26 cellular contexts compared by ENCODE assay signal in genomic region chr17:64187093-64187895, GRCh38. TPM values are rescaled to one million over a fixed set of nuclear protein-coding genes. Genes with fewer than 3 reads are reported as not detected.
DNase-seq lines count a peak whose midpoint lies in the region; ATAC-seq, FAIRE-seq and TF ChIP-seq lines count a peak whose summit lies in the region.
"Had no signal": no experiment of that assay in that cellular context is flagged by ENCODE, and none has a peak within 500 bp of the region (broad histone marks: within the 10 kb centered on the region; RNA-seq: fewer than 3 reads in every experiment).

No MANE protein-coding gene starts in this region.

- no peak for ATAC-seq in GM18511 (IDR thresholded peaks at IDR 0.05; ENCODE audit: unreplicated experiment)
- no peak for ATAC-seq in HG03108 (IDR thresholded peaks at IDR 0.05; ENCODE audit: unreplicated experiment)
- ATAC-seq: left lung had no signal

- no peak for FAIRE-seq in H1 (lab: Jason Lieb, UNC)
- FAIRE-seq: colon had no signal

- no peaks in the 10 kb centered on the region for H3K27me3 ChIP-seq in Caco-2 (replicated peaks; ENCODE audit: control insufficient read depth, insufficient read depth, low read length)
- no peaks in the 10 kb centered on the region for H3K27me3 ChIP-seq in H1 (replicated peaks in 1 of 4; ENCODE audit: control insufficient read depth in 3 of 4, extremely low read depth in 1 of 4, insufficient read depth in 3 of 4, low read length in 3 of 4)
- no peaks in the 10 kb centered on the region for H3K27me3 ChIP-seq in trophoblast cell (ENCODE audit: insufficient read depth, low read length)
- H3K27me3 ChIP-seq in H9 (ENCODE audit: insufficient read depth, low read length), result no peaks in the 10 kb centered on the region
- no peaks in the 10 kb centered on the region for H3K27me3 ChIP-seq in spleen (replicated peaks in 1 of 7)
- H3K27me3 ChIP-seq: breast epithelium, left lung, tibial nerve had no signal

- no peaks in the 10 kb centered on the region for H3K9me3 Mint-ChIP-seq in Caco-2 (ENCODE audit: unreplicated experiment)
- no peaks in the 10 kb centered on the region for H3K9me3 Mint-ChIP-seq in H9

- no peak overlapping the region for H3K14ac ChIP-seq in H1 (ENCODE audit: insufficient read length)
- no peak overlapping the region for H3K14ac ChIP-seq in trophoblast cell (ENCODE audit: low read length)
- H3K14ac ChIP-seq in H9 (ENCODE audit: insufficient read depth, low read length), result no peak overlapping the region

- BruUV-seq in Caco-2 (replicated peaks; lab: Mats Ljungman, UMichigan), result no TSS peak

- H2BK20ac ChIP-seq in H1 (ENCODE audit: low read length) (no peak overlapping the region), H9 (ENCODE audit: low read depth, low read length, poor library complexity, severe bottlenecking) (no peak overlapping the region)

- WGBS in H1 (ENCODE audit: extremely low coverage in 1 of 2, insufficient coverage in 1 of 2, insufficient read length in 1 of 2, insufficient replicate concordance in 2 of 2, low coverage in 1 of 2, low lambda C conversion rate in 2 of 2, missing lambda C conversion rate in 1 of 2), 2 experiments, result 93% methylated on average over 11 of the region's 11 CpGs; no CpG with 5 or more reads in 1 of the 2 experiments
- WGBS in trophoblast cell (ENCODE audit: extremely low coverage, insufficient coverage, insufficient read length), result no CpG with 5 or more reads among the region's 11 CpGs
- WGBS in H9 (ENCODE audit: extremely low coverage, insufficient read length, low lambda C conversion rate), result no CpG with 5 or more reads among the region's 11 CpGs
- WGBS in spleen, 5 donors, result 94 to 98% (median 96%) methylated on average over 11 of the region's 11 CpGs

- H4K12ac ChIP-seq in trophoblast cell (ENCODE audit: low read depth, low read length), result no peak overlapping the region

- H2BK5ac ChIP-seq in H1 (ENCODE audit: low read depth, low read length) (no peak overlapping the region), trophoblast cell (ENCODE audit: low read depth, low read length, poor library complexity) (peak overlapping the region; percentile 31), H9 (ENCODE audit: insufficient read length, low read length) (no peak overlapping the region)

- CTCF ChIA-PET in Caco-2 (lab: Charles Lee) (no interaction called here), H1 (lab: Charles Lee; ENCODE audit: partially characterized antibody) (no interaction called here)

- DNase-seq in Caco-2 (peak; percentile 77 to 81), NCI-H82 (lab: John Stamatoyannopoulos, UW) (peak; percentile 94), H1 (ENCODE audit: low read depth in 1 of 2, low spot score in 2 of 2) (no peak), trophoblast cell (peak; percentile 65 to 88), H9 (no peak), spleen (no peak)
- DNase-seq: activated CD4-positive, alpha-beta T cell treated with anti-CD3 and anti-CD28 coated beads, Interleukin-2, amount 50 U/mL, for 1 hour; activated naive CD4-positive, alpha-beta T cell treated with Interleukin-2 at 50 U/mL for 16 hours; amygdala; C1 segment of cervical spinal cord; IMR-90; mesendoderm; NCI-H1694; NCI-H446 treated with DMSO at 0.1 percent for 48 hours; occipital lobe; Right ventricle myocardium superior; stimulated activated CD4-positive, alpha-beta T cell treated with anti-CD3 and anti-CD28 coated beads, Interleukin-2, amount 100 ng/mL, for 24 hours; SW 1271; T-helper 9 cell had no signal

- H4K8ac ChIP-seq in H1 (ENCODE audit: extremely low read depth, insufficient read depth, low read length) (no peak overlapping the region), trophoblast cell (ENCODE audit: low read depth, low read length) (no peak overlapping the region), H9 (replicated peaks; ENCODE audit: insufficient read length, low read depth, low read length) (no peak overlapping the region)

- H2AFZ ChIP-seq in H1 (ENCODE audit: low read length) (no peak overlapping the region), trophoblast cell (ENCODE audit: insufficient read depth, low read length, poor library complexity) (no peak overlapping the region), H9 (ENCODE audit: low read length) (no peak overlapping the region)

- H3K36me3 ChIP-seq in Caco-2 (ENCODE audit: control insufficient read depth, insufficient read depth, low read length) (no peaks in the 10 kb centered on the region), H1 (ENCODE audit: control insufficient read depth in 2 of 4, insufficient read depth in 4 of 4, low read length in 3 of 4) (no peaks in the 10 kb centered on the region; a peak in 1 of 8 replicates), trophoblast cell (ENCODE audit: control insufficient read depth in 1 of 2, insufficient read depth in 2 of 2, low read length in 2 of 2) (peaks cover 25 to 35% of the 10 kb centered on the region in 2 experiments), spleen (peaks cover 0 to 57% (median 7%) of the 10 kb centered on the region in 6 donors)
- H3K36me3 ChIP-seq: breast epithelium had no signal

- H3K27me3 Mint-ChIP-seq in Caco-2 (ENCODE audit: insufficient read depth, unreplicated experiment) (no peaks in the 10 kb centered on the region), H9 (ENCODE audit: low read depth) (no peaks in the 10 kb centered on the region)

- H3K79me1 ChIP-seq in H1 (ENCODE audit: low read depth, low read length), result no peaks in the 10 kb centered on the region
- H3K79me1 ChIP-seq in trophoblast cell (ENCODE audit: low read length), result peaks cover 2% of the 10 kb centered on the region
- no peaks in the 10 kb centered on the region for H3K79me1 ChIP-seq in H9 (ENCODE audit: insufficient read depth, low read depth, low read length, poor library complexity, severe bottlenecking)

- H3K27ac ChIP-seq in H1 (ENCODE audit: low read depth, low read length) (no peak overlapping the region), trophoblast cell (ENCODE audit: low read depth, low read length) (no peak overlapping the region), H9 (ENCODE audit: insufficient read length, low read depth, low read length) (no peak overlapping the region), spleen (no peak overlapping the region)
- H3K27ac ChIP-seq: breast epithelium, left lung, skin epidermis, tibial nerve had no signal

- H3K4me1 Mint-ChIP-seq in Caco-2 (ENCODE audit: low read depth, unreplicated experiment), result peaks cover 21% of the 10 kb centered on the region
- H3K4me1 Mint-ChIP-seq in H9, result no peaks in the 10 kb centered on the region

- H3K27ac Mint-ChIP-seq in Caco-2 (ENCODE audit: unreplicated experiment) (peak overlapping the region; percentile 86), H9 (no peak overlapping the region; a peak in 1 of 7 replicates)

- H2AK5ac ChIP-seq in H1 (ENCODE audit: low read depth, low read length) (no peak overlapping the region), trophoblast cell (ENCODE audit: low read length) (no peak overlapping the region), H9 (ENCODE audit: insufficient read length, low read length) (no peak overlapping the region)

- POLR2A ChIA-PET in Caco-2 (lab: Charles Lee) (no interaction called here), H1 (lab: Charles Lee; ENCODE audit: partially characterized antibody) (no interaction called here)

- no peak for TF ChIP-seq EP300 in H1 (IDR thresholded peaks at IDR 0.05; ENCODE audit: borderline replicate concordance in 1 of 2, low read depth in 2 of 2, low read length in 2 of 2)

- H3T11ph ChIP-seq in H9 (ENCODE audit: low read length), result no peak overlapping the region

- H2BK120ac ChIP-seq in H1 (replicated peaks; ENCODE audit: low read depth, low read length), result no peak overlapping the region
- no peak overlapping the region for H2BK120ac ChIP-seq in trophoblast cell (ENCODE audit: insufficient read depth, low read length, poor library complexity)
- H2BK120ac ChIP-seq in H9 (ENCODE audit: low read depth, low read length, poor library complexity, severe bottlenecking), result no peak overlapping the region

- no peak overlapping the region for H3K4ac ChIP-seq in H1 (replicated peaks; ENCODE audit: insufficient read length, low read depth, low read length)
- H3K4ac ChIP-seq in trophoblast cell (ENCODE audit: low read depth, low read length), result no peak overlapping the region
- H3K4ac ChIP-seq in H9 (ENCODE audit: low read depth, low read length), result no peak overlapping the region

- peaks cover 12% of the 10 kb centered on the region for H3K36me3 Mint-ChIP-seq in Caco-2 (ENCODE audit: insufficient read depth, unreplicated experiment)
- peaks cover 2 to 12% (median 10%) of the 10 kb centered on the region in 3 experiments; a peak in 2 of 7 replicates for H3K36me3 Mint-ChIP-seq in H9 (ENCODE audit: insufficient read depth in 1 of 3, low read depth in 3 of 3)

- H3K23ac ChIP-seq in H1 (ENCODE audit: insufficient read length), result no peak overlapping the region
- no peak overlapping the region for H3K23ac ChIP-seq in trophoblast cell (ENCODE audit: low read length)
- H3K23ac ChIP-seq in H9 (ENCODE audit: insufficient read length, low read depth, low read length), result no peak overlapping the region

- no peak overlapping the region for H4K5ac ChIP-seq in H1 (ENCODE audit: insufficient read length, low read depth, low read length)
- H4K5ac ChIP-seq in H9 (ENCODE audit: insufficient read length, low read depth, low read length), result no peak overlapping the region

- intact Hi-C loops in Caco-2 (cut with micrococcal nuclease; ENCODE audit: unreplicated experiment), result loop anchor here (1.0 to 2.0 kb wide), 2 partner anchors 30 to 42 kb away; no protein-coding TSS in a partner anchor
- intact Hi-C loops in spleen (cut with DNase I; ENCODE audit: low total_unique reads), result no loop called here

- H3K4me3 ChIP-seq in Caco-2 (ENCODE audit: low read depth, low read length) (no peak overlapping the region), H1 (ENCODE audit: extremely low read depth in 1 of 4, insufficient read depth in 2 of 4, low read depth in 3 of 4, low read length in 4 of 4) (no peak overlapping the region), trophoblast cell (ENCODE audit: low read depth, low read length) (no peak overlapping the region), spleen (no peak overlapping the region)
- H3K4me3 ChIP-seq: breast epithelium, left lung, skin epidermis, tibial nerve had no signal

- H3K23me2 ChIP-seq in H1 (ENCODE audit: low read depth, low read length) (no peaks in the 10 kb centered on the region), H9 (ENCODE audit: insufficient read length, low read depth, low read length, poor library complexity, severe bottlenecking) (no peaks in the 10 kb centered on the region)

- TF ChIP-seq RAD21 in H1 (IDR thresholded peaks at IDR 0.05 in 1 of 2, conservative IDR thresholded peaks at IDR 0.05 in 1 of 2; ENCODE audit: low read depth in 2 of 2, low read length in 2 of 2), result no peak

- H2BK15ac ChIP-seq in H1 (ENCODE audit: low read length) (no peak overlapping the region), H9 (ENCODE audit: low read depth, low read length) (no peak overlapping the region)

- H4K91ac ChIP-seq in H1 (replicated peaks; ENCODE audit: insufficient read length, low read length), result no peak overlapping the region
- H4K91ac ChIP-seq in trophoblast cell (ENCODE audit: low read depth, low read length), result no peak overlapping the region
- no peak overlapping the region for H4K91ac ChIP-seq in H9 (ENCODE audit: insufficient read length, low read depth, low read length)

- H3K18ac ChIP-seq in H1 (ENCODE audit: extremely low read depth, low read length) (no peak overlapping the region), trophoblast cell (ENCODE audit: low read length) (no peak overlapping the region), H9 (ENCODE audit: insufficient read length, low read depth, low read length) (no peak overlapping the region)

- H2BK12ac ChIP-seq in H1 (ENCODE audit: low read depth, low read length), result no peak overlapping the region
- H2BK12ac ChIP-seq in trophoblast cell (ENCODE audit: low read length), result peak overlapping the region; percentile 11
- H2BK12ac ChIP-seq in H9 (ENCODE audit: insufficient read length, low read depth, low read length), result no peak overlapping the region

- H3K9me3 ChIP-seq in Caco-2 (no peaks in the 10 kb centered on the region), H1 (ENCODE audit: insufficient read depth in 2 of 2, low read depth in 1 of 2, low read length in 1 of 2) (no peaks in the 10 kb centered on the region), trophoblast cell (ENCODE audit: insufficient read depth, low read depth, low read length) (no peaks in the 10 kb centered on the region), H9 (ENCODE audit: control insufficient read depth, low read depth, low read length) (no peaks in the 10 kb centered on the region), spleen (no peaks in the 10 kb centered on the region)
- H3K9me3 ChIP-seq: breast epithelium, left lung, tibial nerve had no signal

- no peak for TF ChIP-seq CTCF in Caco-2 (IDR thresholded peaks at IDR 0.05; ENCODE audit: insufficient read depth in 1 of 2, low read depth in 1 of 2, low read length in 1 of 2, severe bottlenecking in 1 of 2, unreplicated experiment in 1 of 2)
- no peak for TF ChIP-seq CTCF in H1 (IDR thresholded peaks at IDR 0.05; ENCODE audit: control extremely low read depth in 1 of 3, insufficient read depth in 1 of 3, low read depth in 1 of 3, low read length in 3 of 3)
- no peak for TF ChIP-seq CTCF in H9 (conservative IDR thresholded peaks at IDR 0.05)
- no peak for TF ChIP-seq CTCF in spleen (IDR thresholded peaks at IDR 0.05 in 8 of 11, conservative IDR thresholded peaks at IDR 0.05 in 3 of 11)

- H4K20me1 ChIP-seq in H1 (replicated peaks in 1 of 2; ENCODE audit: control insufficient read depth in 1 of 2, insufficient read depth in 2 of 2, low read length in 2 of 2) (no peaks in the 10 kb centered on the region), H9 (ENCODE audit: control insufficient read depth, insufficient read depth, insufficient read length) (no peaks in the 10 kb centered on the region)

- peaks cover 25% of the 10 kb centered on the region for H3K4me1 ChIP-seq in Caco-2
- no peaks in the 10 kb centered on the region; a peak in 1 of 7 replicates for H3K4me1 ChIP-seq in H1 (replicated peaks in 1 of 4; ENCODE audit: control insufficient read depth in 3 of 4, insufficient read depth in 4 of 4, low read length in 3 of 4)
- peaks cover 4% of the 10 kb centered on the region in 2 experiments for H3K4me1 ChIP-seq in trophoblast cell (ENCODE audit: control insufficient read depth in 1 of 2, insufficient read depth in 2 of 2, low read length in 2 of 2)
- no peaks in the 10 kb centered on the region for H3K4me1 ChIP-seq in H9 (ENCODE audit: insufficient read depth, low read length)
- H3K4me1 ChIP-seq in spleen, result peaks cover 0 to 27% (median 8%) of the 10 kb centered on the region in 6 donors
- H3K4me1 ChIP-seq: breast epithelium had no signal

- H3K9ac ChIP-seq in H1 (replicated peaks in 1 of 4; ENCODE audit: extremely low read depth in 1 of 4, low read depth in 3 of 4, low read length in 3 of 4) (no peak overlapping the region), trophoblast cell (ENCODE audit: low read length) (no peak overlapping the region), H9 (ENCODE audit: extremely low read depth, insufficient read length, low read length) (no peak overlapping the region)

- H3K79me2 ChIP-seq in H1 (ENCODE audit: control insufficient read depth in 1 of 2, insufficient read depth in 2 of 2, low read length in 2 of 2) (no peaks in the 10 kb centered on the region), trophoblast cell (ENCODE audit: control insufficient read depth, insufficient read depth, low read length, poor library complexity) (no peaks in the 10 kb centered on the region), H9 (ENCODE audit: insufficient read depth, low read length) (no peaks in the 10 kb centered on the region)

- H3K4me3 Mint-ChIP-seq in Caco-2 (ENCODE audit: unreplicated experiment), result peak overlapping the region; percentile 28
- H3K4me3 Mint-ChIP-seq in H9, result no peak overlapping the region

- TF ChIP-seq POLR2A in H1 (IDR thresholded peaks at IDR 0.05; ENCODE audit: control extremely low read depth in 1 of 2, low read depth in 2 of 2, low read length in 2 of 2) (no peak), spleen (IDR thresholded peaks at IDR 0.05) (no peak)

- H3K4me2 ChIP-seq in H1 (ENCODE audit: insufficient read depth in 1 of 2, low read depth in 2 of 2, low read length in 2 of 2) (no peak overlapping the region), trophoblast cell (ENCODE audit: low read length) (no peak overlapping the region), H9 (ENCODE audit: insufficient read depth, insufficient read length, low read length) (no peak overlapping the region)

- H3K56ac ChIP-seq in H1 (replicated peaks; ENCODE audit: insufficient read length, low read depth, low read length) (no peak overlapping the region), H9 (ENCODE audit: insufficient read length, low read depth, low read length) (no peak overlapping the region)

RNA-seq across cellular contexts. Expression of gene ERN1, which starts 57.4 kb away (rescaled TPM):
- total RNA-seq in Caco-2 (2022) (24.3 and 27.5 TPM in 2 replicates), H9 (2021) (4.4 and 5.0 TPM in 2 replicates), spleen (10 to 100 TPM; 34.5 to 65.4 (median 47.2) TPM)
- total RNA-seq in H1 (2021; fragmentation: NEBNext Ultra II Directional; extraction: Animal tissue kit (Norgen Biotek cat#: 25700)), result 3.9 and 5.7 TPM in 2 replicates
- polyA plus RNA-seq in H1 (2011; rRNA removed) (1.8 and 2.1 TPM in 2 replicates), spleen (1 to 10 TPM; 3.1 to 6.2 (median 3.7) TPM)
- polyA plus RNA-seq in H1 (2011; cell fraction: cytosol; rRNA removed), result 2.2 TPM
- 2.2 TPM for polyA plus RNA-seq in H1 (2011; cell fraction: nucleus; rRNA removed)
- 1.7 to 2.5 TPM (median 2.0 TPM) in 4 replicates for polyA plus RNA-seq in H1 (2012, experiment 1 of 2)
- polyA plus RNA-seq in H1 (2012, experiment 2 of 2), result 0.98 TPM
- polyA plus RNA-seq in H1 (2013, experiment 1 of 2), result 2.9 TPM
- 3.4 TPM for polyA plus RNA-seq in H1 (2013, experiment 2 of 2)
- polyA minus RNA-seq in H1 (2011; rRNA and poly(A)+ RNA removed), result 4.3 and 5.5 TPM in 2 replicates
- 2.8 TPM for polyA minus RNA-seq in H1 (2011; cell fraction: cytosol; rRNA and poly(A)+ RNA removed)
- 9.1 TPM for polyA minus RNA-seq in H1 (2011; cell fraction: nucleus; rRNA and poly(A)+ RNA removed)
- 16.3 and 17.4 TPM in 2 replicates for polyA plus RNA-seq in trophoblast cell (2013)

Comparison
In these comparisons a context has a peak if more than half of its experiments do, and no peak if none do; other contexts are left out.
1. DNase-seq: peak in Caco-2 (2 of 2), NCI-H82 (single experiment) and trophoblast cell (2 of 2); none in H1 (0 of 2), H9 (single experiment) and spleen (single experiment).